In genomic region chr3:57756022-57756527, GRCh38 we compare ENCODE assay signal across 1 cellular context.
TF ChIP-seq lines count a peak whose summit lies in the region.

Gene SLMAP, plus strand, starts transcription at chr3:57756309. Its CDS starts 1,343 bp downstream, at chr3:57757652.

TF ChIP-seq in HepG2, 621 proteins besides CTCF, POLR2A, EP300 and RAD21 (continued from another document and continues in another):
- TF ChIP-seq ZBTB33 (CRISPR knock-in tag; IDR thresholded peaks at IDR 0.05) (peak; percentile 67), FOXK1 (CRISPR knock-in tag; IDR thresholded peaks at IDR 0.05; ENCODE audit: borderline replicate concordance, low read depth) (peak; percentile 58; the same call in 1 of the 2 replicates), MLX (CRISPR knock-in tag; IDR thresholded peaks at IDR 0.05) (peak; percentile 76), ZNF878 (CRISPR knock-in tag; IDR thresholded peaks at IDR 0.05) (0 out of 2 replicates have a peak, but pooled peaks have one; percentile 55), ZNF441 (CRISPR knock-in tag; IDR thresholded peaks at IDR 0.05; ENCODE audit: borderline replicate concordance) (no peak), ZNF552 (CRISPR knock-in tag; IDR thresholded peaks at IDR 0.05; ENCODE audit: borderline replicate concordance) (no peak; the same call in 1 of the 2 replicates), ZHX2 (IDR thresholded peaks at IDR 0.05; ENCODE audit: low read depth) (peak; percentile 98), ZHX2 (CRISPR knock-in tag; IDR thresholded peaks at IDR 0.05; ENCODE audit: borderline replicate concordance) (no peak), ZFP91 (CRISPR knock-in tag; IDR thresholded peaks at IDR 0.05; ENCODE audit: borderline replicate concordance) (peak; percentile 70; the same call in 1 of the 2 replicates), MLXIP (CRISPR knock-in tag; IDR thresholded peaks at IDR 0.05; ENCODE audit: borderline replicate concordance) (no peak), ZNF839 (CRISPR knock-in tag; IDR thresholded peaks at IDR 0.05; ENCODE audit: borderline replicate concordance) (no peak), TFDP2 (CRISPR knock-in tag; IDR thresholded peaks at IDR 0.05) (peak; percentile 79), NR2F6 (IDR thresholded peaks at IDR 0.05) (peak; percentile 33; the same call in 1 of the 2 replicates), NR2F6 (CRISPR knock-in tag; IDR thresholded peaks at IDR 0.05) (peak; percentile 81), SMYD3 (CRISPR knock-in tag; IDR thresholded peaks at IDR 0.05) (0 out of 2 replicates have a peak, but pooled peaks have one; percentile 5), MNT (IDR thresholded peaks at IDR 0.05) (0 out of 2 replicates have a peak, but pooled peaks have one; percentile 18), SNRNP70 (IDR thresholded peaks at IDR 0.05; ENCODE audit: low read depth, low read length) (no peak), ZNF605 (CRISPR knock-in tag; IDR thresholded peaks at IDR 0.05) (no peak; the same call in none of the 2 replicates), ZFX (CRISPR knock-in tag; IDR thresholded peaks at IDR 0.05; ENCODE audit: low read depth) (peak; percentile 88), ATF5 (CRISPR knock-in tag; IDR thresholded peaks at IDR 0.05; ENCODE audit: low read depth) (peak; percentile 66; the same call in 1 of the 2 replicates), SALL1 (CRISPR knock-in tag; IDR thresholded peaks at IDR 0.05) (peak; percentile 78), ZNF431 (CRISPR knock-in tag; IDR thresholded peaks at IDR 0.05; ENCODE audit: borderline replicate concordance, low read depth) (no peak), XRCC5 (optimal IDR thresholded peaks at IDR 0.05; ENCODE audit: low read length) (peak; percentile 38), REL (CRISPR knock-in tag; conservative IDR thresholded peaks at IDR 0.05) (peak; percentile 78), FOXA3 (CRISPR knock-in tag; IDR thresholded peaks at IDR 0.05) (peak; percentile 72), FOXC1 (CRISPR knock-in tag; IDR thresholded peaks at IDR 0.05; ENCODE audit: borderline replicate concordance) (peak; percentile 35; the same call in 1 of the 2 replicates), RELA (CRISPR knock-in tag; IDR thresholded peaks at IDR 0.05) (0 out of 2 replicates have a peak, but pooled peaks have one; percentile 45), ELF3 (CRISPR knock-in tag; IDR thresholded peaks at IDR 0.05) (peak; percentile 76), MIXL1 (CRISPR knock-in tag; IDR thresholded peaks at IDR 0.05) (peak; percentile 72), ZNF543 (CRISPR knock-in tag; IDR thresholded peaks at IDR 0.05) (no peak; the same call in 1 of the 2 replicates), MIER3 (CRISPR knock-in tag; IDR thresholded peaks at IDR 0.05; ENCODE audit: borderline replicate concordance) (peak; percentile 94), ZNF773 (CRISPR knock-in tag; IDR thresholded peaks at IDR 0.05; ENCODE audit: borderline replicate concordance) (no peak), ZC3H13 (CRISPR knock-in tag; IDR thresholded peaks at IDR 0.05) (peak; percentile 76; the same call in 1 of the 2 replicates), ZNF761 (CRISPR knock-in tag; conservative IDR thresholded peaks at IDR 0.05) (peak; percentile 49; the same call in 1 of the 2 replicates), HDAC2 (CRISPR knock-in tag; IDR thresholded peaks at IDR 0.05) (peak; percentile 58), GABPB1 (CRISPR knock-in tag; IDR thresholded peaks at IDR 0.05) (peak; percentile 79), ZNF510 (CRISPR knock-in tag; IDR thresholded peaks at IDR 0.05; ENCODE audit: low read depth) (no peak), IKZF5 (CRISPR knock-in tag; IDR thresholded peaks at IDR 0.05) (peak; percentile 78; the same call in 1 of the 2 replicates), ZNF138 (CRISPR knock-in tag; IDR thresholded peaks at IDR 0.05; ENCODE audit: low read depth) (peak; percentile 47; the same call in 1 of the 2 replicates), CCDC6 (CRISPR knock-in tag; IDR thresholded peaks at IDR 0.05) (0 out of 2 replicates have a peak, but pooled peaks have one; percentile 46), ZNF180 (CRISPR knock-in tag; IDR thresholded peaks at IDR 0.05; ENCODE audit: borderline replicate concordance, low read depth) (no peak), ZNF678 (CRISPR knock-in tag; IDR thresholded peaks at IDR 0.05) (no peak)
